8 cellular contexts compared by ENCODE assay signal in the genomic region with DNA sequence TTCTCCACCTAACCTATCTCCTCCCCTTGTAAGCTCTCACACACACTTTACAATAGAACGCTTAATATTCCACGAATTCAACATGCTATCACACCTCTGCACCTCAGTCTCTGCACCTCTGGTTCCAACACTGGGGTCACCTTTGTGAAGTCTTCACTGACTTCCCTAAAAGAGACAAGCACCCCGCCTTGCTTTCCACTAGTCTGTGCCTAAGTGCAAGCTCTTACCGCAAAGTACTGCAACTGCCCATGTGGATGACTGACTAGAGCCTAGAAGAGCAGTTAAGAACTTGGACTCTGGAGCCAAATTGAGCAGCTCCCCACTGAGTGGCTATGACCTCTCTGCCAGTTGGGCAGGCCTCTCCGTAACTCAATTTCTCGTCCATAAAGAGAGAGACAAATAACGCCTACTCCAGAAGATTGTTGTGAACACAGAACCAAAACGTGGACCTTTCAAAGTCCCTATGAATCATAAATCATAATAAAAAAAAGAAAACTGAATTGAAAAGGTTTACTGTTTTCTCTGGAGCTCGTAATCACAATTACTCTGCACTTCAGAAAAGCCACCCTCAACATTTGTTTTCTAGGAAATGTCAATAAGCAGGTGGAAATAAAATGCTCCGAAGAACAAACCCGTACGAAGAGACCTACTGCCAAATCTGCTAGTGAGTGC. TPM values are rescaled to one million over a fixed set of nuclear protein-coding genes. Genes with fewer than 3 reads are reported as not detected.
A peak's percentile ranks its signal among the peaks of the same experiment; 100 is the strongest.
DNase-seq lines count a peak whose midpoint lies in the region; ATAC-seq and TF ChIP-seq lines count a peak whose summit lies in the region.

No MANE protein-coding gene starts in this region.

- 51% methylated on average over 12 of the region's 12 CpGs for WGBS in SK-N-SH (ENCODE audit: low lambda C conversion rate)
- 9% methylated on average over 12 of the region's 12 CpGs for WGBS in suprapubic skin

- H3K27ac Mint-ChIP-seq in central memory CD8-positive, alpha-beta T cell (ENCODE audit: low read depth), result peak overlapping the region; percentile 96

- no peaks in the 10 kb centered on the region for H3F3A ChIP-seq in SK-N-SH (replicated peaks; ENCODE audit: insufficient read depth)

- POLR2A ChIA-PET in SK-N-SH (lab: Yijun Ruan, JAX), result interaction anchor here (1.1 kb wide), 1 partner anchor 238 kb away, joined by 3 read pairs; no protein-coding TSS in a partner anchor

- peaks cover 56% of the 10 kb centered on the region for H3K79me2 ChIP-seq in SK-N-SH (ENCODE audit: insufficient read depth)

- H3K27me3 ChIP-seq in SK-N-SH (ENCODE audit: insufficient read depth), result no peaks in the 10 kb centered on the region
- no peaks in the 10 kb centered on the region for H3K27me3 ChIP-seq in NT2/D1 (ENCODE audit: insufficient read depth, insufficient read length)
- H3K27me3 ChIP-seq in left lung, result no peaks in the 10 kb centered on the region
- no peaks in the 10 kb centered on the region for H3K27me3 ChIP-seq in suprapubic skin

- H3K4me3 ChIP-seq in SK-N-SH (ENCODE audit: low read depth in 2 of 2, low read length in 1 of 2) (peak overlapping the region; percentile 89 to 94), NT2/D1 (ENCODE audit: insufficient read length, low read depth) (peak overlapping the region; percentile 88), left lung (peak overlapping the region; percentile 66 to 79), suprapubic skin (peak overlapping the region; percentile 84)

- no peaks in the 10 kb centered on the region for H3K9me2 ChIP-seq in SK-N-SH

- H3K27ac ChIP-seq in SK-N-SH (ENCODE audit: low read depth in 2 of 2, low read length in 1 of 2) (peak overlapping the region in 1 of 2 experiments; percentile 16; a peak in 1 of 4 replicates), left lung (peak overlapping the region; percentile 99 to 100), suprapubic skin (peak overlapping the region; percentile 99)

- no peak for TF ChIP-seq RAD21 in SK-N-SH (IDR thresholded peaks at IDR 0.05; ENCODE audit: low read length)

- no peaks in the 10 kb centered on the region for H3K9me3 Mint-ChIP-seq in central memory CD8-positive, alpha-beta T cell

- peaks cover 13% of the 10 kb centered on the region for H3K36me3 Mint-ChIP-seq in central memory CD8-positive, alpha-beta T cell (ENCODE audit: insufficient read depth)

- CTCF ChIA-PET in SK-N-SH (lab: Yijun Ruan, JAX), result interaction anchor here (0.9 to 1.2 kb wide), 4 partner anchors 10 to 424 kb away, joined by 3 to 5 read pairs (median 4); no protein-coding TSS in a partner anchor

- no peak for TF ChIP-seq EP300 in SK-N-SH (IDR thresholded peaks at IDR 0.05; ENCODE audit: borderline replicate concordance in 1 of 2, low read depth in 1 of 2, low read length in 1 of 2)
- TF ChIP-seq EP300 in suprapubic skin (IDR thresholded peaks at IDR 0.05), result no peak

- H3K9ac ChIP-seq in SK-N-SH, result peak overlapping the region; percentile 84; the same call in 1 of the 2 replicates
- peak overlapping the region; percentile 89 for H3K9ac ChIP-seq in NT2/D1 (ENCODE audit: insufficient read length, low read depth)

- no peaks in the 10 kb centered on the region for H3K27me3 Mint-ChIP-seq in central memory CD8-positive, alpha-beta T cell

- no peak for ATAC-seq in SK-N-SH treated with all-trans-retinoic acid at 6 μM for 48 hours
- no peak for ATAC-seq in central memory CD8-positive, alpha-beta T cell (replicated peaks; ENCODE audit: extremely low read depth, poor library complexity, severe bottlenecking)
- ATAC-seq in left lung, result peak; percentile 52
- ATAC-seq in HG03196 (IDR thresholded peaks at IDR 0.05; ENCODE audit: unreplicated experiment), result no peak

- DNase-seq in SK-N-SH (no peak), NT2/D1 (ENCODE audit: low read depth, low spot score) (no peak), left lung (peak in 1 of 2 donors; percentile 65), suprapubic skin (ENCODE audit: low spot score in 2 of 2) (no peak), SK-N-DZ (ENCODE audit: low spot score) (no peak)
- DNase-seq in central memory CD8-positive, alpha-beta T cell (ENCODE audit: low spot score in 2 of 2), result no peak

- TF ChIP-seq POLR2A in suprapubic skin (IDR thresholded peaks at IDR 0.05), result no peak

- intact Hi-C loops in left lung (cut with DNase I), result no loop called here

- H3K4me1 ChIP-seq in SK-N-SH (ENCODE audit: control insufficient read depth in 1 of 2, insufficient read depth in 2 of 2, low read depth in 1 of 2, low read length in 1 of 2) (peaks cover 0 to 19% of the 10 kb centered on the region in 2 experiments; a peak in 2 of 4 replicates), NT2/D1 (ENCODE audit: insufficient read depth, insufficient read length) (no peaks in the 10 kb centered on the region), left lung (peaks cover 44 to 83% of the 10 kb centered on the region in 2 donors), suprapubic skin (peaks cover 86% of the 10 kb centered on the region)

- no peaks in the 10 kb centered on the region for H3K9me3 ChIP-seq in SK-N-SH
- H3K9me3 ChIP-seq in NT2/D1 (ENCODE audit: insufficient read depth, low read length), result no peaks in the 10 kb centered on the region
- no peaks in the 10 kb centered on the region for H3K9me3 ChIP-seq in left lung
- H3K9me3 ChIP-seq in suprapubic skin, result no peaks in the 10 kb centered on the region

- H2AFZ ChIP-seq in SK-N-SH (ENCODE audit: low read depth), result 0 out of 2 replicates have a peak overlapping the region, but pooled peaks have one; percentile 97

- peaks cover 0 to 3% of the 10 kb centered on the region in 2 experiments for H3K36me3 ChIP-seq in SK-N-SH (replicated peaks in 1 of 2; ENCODE audit: control insufficient read depth in 1 of 2, insufficient read depth in 2 of 2, low read length in 1 of 2)
- H3K36me3 ChIP-seq in NT2/D1 (ENCODE audit: insufficient read depth, insufficient read length, low read length), result peaks cover 19% of the 10 kb centered on the region
- no peaks in the 10 kb centered on the region for H3K36me3 ChIP-seq in left lung
- no peaks in the 10 kb centered on the region for H3K36me3 ChIP-seq in suprapubic skin

- H4K20me1 ChIP-seq in SK-N-SH (ENCODE audit: insufficient read depth), result peaks cover 8% of the 10 kb centered on the region

- peaks cover 65% of the 10 kb centered on the region for H3K4me1 Mint-ChIP-seq in central memory CD8-positive, alpha-beta T cell

- no peak for TF ChIP-seq CTCF in SK-N-SH (IDR thresholded peaks at IDR 0.05)
- TF ChIP-seq CTCF in left lung (IDR thresholded peaks at IDR 0.05), result no peak
- no peak for TF ChIP-seq CTCF in suprapubic skin (IDR thresholded peaks at IDR 0.05)

- peak overlapping the region; percentile 98 for H3K4me3 Mint-ChIP-seq in central memory CD8-positive, alpha-beta T cell

- H3K4me2 ChIP-seq in SK-N-SH, result peak overlapping the region; percentile 80

TF ChIP-seq in SK-N-SH, 30 proteins besides CTCF, POLR2A, EP300 and RAD21:
- no peak for TF ChIP-seq FOSL2 (IDR thresholded peaks at IDR 0.05; ENCODE audit: borderline replicate concordance, low read depth)
- no peak for TF ChIP-seq MEF2A (IDR thresholded peaks at IDR 0.05; ENCODE audit: borderline replicate concordance, low read depth)

TF ChIP-seq in SK-N-SH treated with all-trans-retinoic acid at 6 μM for 48 hours, 23 proteins besides CTCF, POLR2A, EP300 and RAD21 (continues in another document):
- no peak for TF ChIP-seq BACH2 (CRISPR knock-in tag; IDR thresholded peaks at IDR 0.05; ENCODE audit: borderline replicate concordance)
- no peak for TF ChIP-seq RARB (CRISPR knock-in tag; IDR thresholded peaks at IDR 0.05)
- TF ChIP-seq, protein P1, sequence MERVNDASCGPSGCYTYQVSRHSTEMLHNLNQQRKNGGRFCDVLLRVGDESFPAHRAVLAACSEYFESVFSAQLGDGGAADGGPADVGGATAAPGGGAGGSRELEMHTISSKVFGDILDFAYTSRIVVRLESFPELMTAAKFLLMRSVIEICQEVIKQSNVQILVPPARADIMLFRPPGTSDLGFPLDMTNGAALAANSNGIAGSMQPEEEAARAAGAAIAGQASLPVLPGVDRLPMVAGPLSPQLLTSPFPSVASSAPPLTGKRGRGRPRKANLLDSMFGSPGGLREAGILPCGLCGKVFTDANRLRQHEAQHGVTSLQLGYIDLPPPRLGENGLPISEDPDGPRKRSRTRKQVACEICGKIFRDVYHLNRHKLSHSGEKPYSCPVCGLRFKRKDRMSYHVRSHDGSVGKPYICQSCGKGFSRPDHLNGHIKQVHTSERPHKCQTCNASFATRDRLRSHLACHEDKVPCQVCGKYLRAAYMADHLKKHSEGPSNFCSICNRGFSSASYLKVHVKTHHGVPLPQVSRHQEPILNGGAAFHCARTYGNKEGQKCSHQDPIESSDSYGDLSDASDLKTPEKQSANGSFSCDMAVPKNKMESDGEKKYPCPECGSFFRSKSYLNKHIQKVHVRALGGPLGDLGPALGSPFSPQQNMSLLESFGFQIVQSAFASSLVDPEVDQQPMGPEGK (CRISPR knock-in tag; IDR thresholded peaks at IDR 0.05; ENCODE audit: borderline replicate concordance), result no peak
- TF ChIP-seq ZFP3 (CRISPR knock-in tag; IDR thresholded peaks at IDR 0.05), result no peak
- TF ChIP-seq OSR1 (CRISPR knock-in tag; IDR thresholded peaks at IDR 0.05), result no peak
- no peak for TF ChIP-seq ZFP30 (CRISPR knock-in tag; IDR thresholded peaks at IDR 0.05)
- TF ChIP-seq ARNTL (CRISPR knock-in tag; IDR thresholded peaks at IDR 0.05; ENCODE audit: borderline replicate concordance, low read depth), result no peak

RNA-seq across cellular contexts. Expression of a gene that starts 1.2 kb away (rescaled TPM):
- polyA plus RNA-seq in SK-N-SH (2012; rRNA removed), result 11.5 and 16.7 TPM in 2 replicates
- polyA plus RNA-seq in SK-N-SH (2012; cell fraction: cytosol; rRNA removed), result 18.5 and 18.7 TPM in 2 replicates
- polyA plus RNA-seq in SK-N-SH (2012; cell fraction: nucleus; rRNA removed), result 4.7 and 14.5 TPM in 2 replicates
- 100 to 1,000 TPM; 131 to 171 TPM for total RNA-seq in left lung
- total RNA-seq in suprapubic skin, result 10 to 100 TPM; 77.8 to 91.5 (median 84.3) TPM
- polyA plus RNA-seq in SK-N-DZ (2014; cell fraction: cytosol; rRNA removed), result 31.9 TPM in 2 replicates
- polyA plus RNA-seq in SK-N-DZ (2014; cell fraction: nucleus; rRNA removed), result 26.0 and 33.4 TPM in 2 replicates

RNA-seq across cellular contexts. Expression of a gene that starts 44.5 kb away (rescaled TPM):
- polyA plus RNA-seq in SK-N-SH (2012; rRNA removed), result not detected in 2 replicates
- not detected in 2 replicates for polyA plus RNA-seq in SK-N-SH (2012; cell fraction: cytosol; rRNA removed)
- polyA plus RNA-seq in SK-N-SH (2012; cell fraction: nucleus; rRNA removed), result not detected in 2 replicates
- total RNA-seq in left lung (not detected), suprapubic skin (under 1 TPM in 2 of 4 donors, not detected in 2; 0.26 to 0.56 TPM)
- not detected in 2 replicates for polyA plus RNA-seq in SK-N-DZ (2014; cell fraction: cytosol; rRNA removed)
- polyA plus RNA-seq in SK-N-DZ (2014; cell fraction: nucleus; rRNA removed), result not detected in 2 replicates
